Comparison of ENCODE assay signal across 16 cellular contexts in genomic region chr2:72989770-72990556, GRCh38.
DNase-seq lines count a peak whose midpoint lies in the region; ATAC-seq and TF ChIP-seq lines count a peak whose summit lies in the region.
"Had no signal": no experiment of that assay in that cellular context is flagged by ENCODE, and none has a peak within 500 bp of the region (broad histone marks: within the 10 kb centered on the region; RNA-seq: fewer than 3 reads in every experiment).

No MANE protein-coding gene starts in this region.

- H3K36me3 Mint-ChIP-seq in natural killer cell = no peaks in the 10 kb centered on the region
- H3K36me3 Mint-ChIP-seq: brain had no signal

- peaks cover 7% of the 10 kb centered on the region for H4K20me1 ChIP-seq in osteoblast (ENCODE audit: insufficient read depth, low read length)

- no peaks in the 10 kb centered on the region for H3K79me2 ChIP-seq in osteoblast (ENCODE audit: insufficient read depth, low read length)

- peak; percentile 58 for DNase-seq in Ammon's horn (ENCODE audit: low spot score)
- DNase-seq in WERI-Rb-1 = peak; percentile 6
- peak; percentile 45 for DNase-seq in left cardiac atrium
- DNase-seq in osteoblast (ENCODE audit: insufficient read length, low spot score, missing footprints) = peak; percentile 86
- DNase-seq in NCI-H1092 treated with DMSO at 0.1 percent for 48 hours (lab: John Stamatoyannopoulos, UW) = no peak
- no peak for DNase-seq in natural killer cell
- no peak for DNase-seq in dermis blood vessel endothelial cell
- DNase-seq: naive thymus-derived CD8-positive, alpha-beta T cell; NCI-H1436 treated with DMSO at 0.1 percent for 48 hours; NCI-H510A treated with DMSO at 0.1 percent for 48 hours; PC-3; SW 1271 had no signal

- H2AFZ ChIP-seq in osteoblast (ENCODE audit: low read length) = peak overlapping the region; percentile 85

- H3K4me3 ChIP-seq in WERI-Rb-1 (ENCODE audit: low read depth, low read length) (no peak overlapping the region), osteoblast (ENCODE audit: insufficient read depth, low read length) (no peak overlapping the region)

- H3K27me3 Mint-ChIP-seq in natural killer cell (ENCODE audit: low read depth in 2 of 2) = no peaks in the 10 kb centered on the region
- H3K27me3 Mint-ChIP-seq: naive thymus-derived CD8-positive, alpha-beta T cell had no signal

- no peak overlapping the region for H3K4me3 Mint-ChIP-seq in natural killer cell
- H3K4me3 Mint-ChIP-seq: brain had no signal

- peaks cover 15% of the 10 kb centered on the region for H3K4me1 ChIP-seq in osteoblast (ENCODE audit: insufficient read depth, low read length)

- ATAC-seq in left cardiac atrium (peak; percentile 72 to 83), natural killer cell (no peak), GM19463 (IDR thresholded peaks at IDR 0.05; ENCODE audit: unreplicated experiment) (no peak)
- ATAC-seq: activated CD4-positive, CD25-positive, alpha-beta regulatory T cell treated with anti-CD3 and anti-CD28 coated beads, Interleukin-2, amount 50 U/mL, for 24 hours; naive thymus-derived CD8-positive, alpha-beta T cell; PC-3 had no signal

- H3K27ac ChIP-seq in WERI-Rb-1 (no peak overlapping the region), osteoblast (ENCODE audit: low read depth, low read length) (peak overlapping the region; percentile 69)
- H3K27ac ChIP-seq: KMS-11 had no signal

- H3K4me2 ChIP-seq in osteoblast (ENCODE audit: insufficient read depth, low read length) = peak overlapping the region; percentile 28
- H3K4me2 ChIP-seq: KMS-11 had no signal

- H3K36me3 ChIP-seq in WERI-Rb-1 (peaks cover 3% of the 10 kb centered on the region; the same call in 1 of the 2 replicates), osteoblast (ENCODE audit: insufficient read depth, low read length) (peaks cover 4% of the 10 kb centered on the region)

- H3K27ac Mint-ChIP-seq in natural killer cell = no peak overlapping the region

- intact Hi-C loops in left cardiac atrium (cut with DNase I) = loop anchor here (5.0 to 10.0 kb wide), 2 partner anchors 185 to 187 kb away; no protein-coding TSS in a partner anchor
- intact Hi-C loops in natural killer cell (cut with micrococcal nuclease) = no loop called here

- TF ChIP-seq CTCF in WERI-Rb-1 (IDR thresholded peaks at IDR 0.05; ENCODE audit: low read depth, low read length) = no peak
- no peak for TF ChIP-seq CTCF in osteoblast (IDR thresholded peaks at IDR 0.05; ENCODE audit: extremely low read depth, low read depth, low read length)
- TF ChIP-seq CTCF in natural killer cell (IDR thresholded peaks at IDR 0.05) = no peak

- H3K27me3 ChIP-seq in WERI-Rb-1 (ENCODE audit: insufficient read depth, low read depth, severe bottlenecking) = no peaks in the 10 kb centered on the region
- no peaks in the 10 kb centered on the region for H3K27me3 ChIP-seq in osteoblast (ENCODE audit: insufficient read depth, low read length)

- H3K9me3 Mint-ChIP-seq in natural killer cell = no peaks in the 10 kb centered on the region
- H3K9me3 Mint-ChIP-seq: brain; naive thymus-derived CD8-positive, alpha-beta T cell had no signal

- H3K9me3 ChIP-seq in WERI-Rb-1 (ENCODE audit: severe bottlenecking) (no peaks in the 10 kb centered on the region), osteoblast (ENCODE audit: low read depth, low read length) (no peaks in the 10 kb centered on the region)

- no peaks in the 10 kb centered on the region for H3K4me1 Mint-ChIP-seq in natural killer cell

Comparison
In these comparisons a context has a peak if more than half of its experiments do, and no peak if none do; other contexts are left out.
1. DNase-seq: peak in Ammon's horn (single experiment), WERI-Rb-1 (single experiment), left cardiac atrium (single experiment) and osteoblast (single experiment); none in NCI-H1092 treated with DMSO at 0.1 percent for 48 hours (single experiment), natural killer cell (single experiment) and dermis blood vessel endothelial cell (single experiment).
2. ATAC-seq: peak in left cardiac atrium (2 of 2); none in natural killer cell (0 of 3) and GM19463 (single experiment).